In genomic region chr17:38853292-38854219, GRCh38 we compare ENCODE assay signal across 8 cellular contexts. TPM values are rescaled to one million over a fixed set of nuclear protein-coding genes. Genes with fewer than 3 reads are reported as not detected.
A peak's percentile ranks its signal among the peaks of the same experiment; 100 is the strongest.
DNase-seq lines count a peak whose midpoint lies in the region; ATAC-seq, FAIRE-seq and TF ChIP-seq lines count a peak whose summit lies in the region.

Gene RPL23, minus strand, starts transcription at chr17:38853721. Its CDS starts 11 bp downstream, at chr17:38853710.

- H3K9me3 Mint-ChIP-seq in WTC11, result no peaks in the 10 kb centered on the region
- H3K9me3 Mint-ChIP-seq in immature natural killer cell, result no peaks in the 10 kb centered on the region

- H3K4me1 Mint-ChIP-seq in WTC11 (peaks cover 32% of the 10 kb centered on the region), immature natural killer cell (peaks cover 44 to 47% of the 10 kb centered on the region in 2 donors)

- H3K4me3 ChIP-seq in bronchial epithelial cell (ENCODE audit: low read depth, low read length), result peak within 1 kb of the TSS; percentile 85

- TF ChIP-seq CTCF in WTC11 (IDR thresholded peaks at IDR 0.05) (no peak), bronchial epithelial cell (IDR thresholded peaks at IDR 0.05; ENCODE audit: insufficient read depth, low read length, severe bottlenecking) (no peak)

- POLR2A ChIA-PET in WTC11 (lab: Charles Lee), result interaction anchor here (0.6 to 3.1 kb wide), 15 partner anchors 9 to 1271 kb away, joined by 3 to 13 read pairs (median 3); partner anchors contain the start of genes CWC25, FBXO47, LASP1 and LASP1NB

- peaks cover 48% of the 10 kb centered on the region for H3K36me3 Mint-ChIP-seq in WTC11
- peaks cover 11 to 33% (median 27%) of the 10 kb centered on the region in 3 donors for H3K36me3 Mint-ChIP-seq in immature natural killer cell

- in situ Hi-C loops in ACHN (cut with HindIII; ENCODE audit: low pct_ligation_motif_present, low pct_unique_long_range_greater_than_20kb, low sequenced_read_pairs), result no loop called here

- peaks cover 24% of the 10 kb centered on the region for H3K36me3 ChIP-seq in bronchial epithelial cell (ENCODE audit: control insufficient read depth, insufficient read depth, low read length)

- ATAC-seq in GM18907 (IDR thresholded peaks at IDR 0.05; ENCODE audit: unreplicated experiment) (peak; percentile 87), HG03159 (IDR thresholded peaks at IDR 0.05; ENCODE audit: unreplicated experiment) (peak; percentile 85), WTC11 (peak; percentile 83)

- H3K27ac Mint-ChIP-seq in WTC11 (peak within 1 kb of the TSS; percentile 100), immature natural killer cell (peak within 1 kb of the TSS; percentile 97 to 100 (median 99))

- no peaks in the 10 kb centered on the region for H3K27me3 ChIP-seq in bronchial epithelial cell (ENCODE audit: control insufficient read depth, insufficient read depth, low read length)

- H3K4me3 Mint-ChIP-seq in WTC11 (peak within 1 kb of the TSS; percentile 99), immature natural killer cell (peak within 1 kb of the TSS; percentile 92 to 98 (median 95))

- DNase-seq in ACHN (peak; percentile 99), NCI-H345 (lab: John Stamatoyannopoulos, UW) (peak; percentile 98), WTC11 (ENCODE audit: low spot score) (peak; percentile 92), bronchial epithelial cell (ENCODE audit: low read depth) (peak; percentile 91), immature natural killer cell (peak; percentile 89 to 91 (median 90)), smooth muscle cell of the brain vasculature (ENCODE audit: low read depth, low spot score) (peak; percentile 98)

- H3K27me3 Mint-ChIP-seq in WTC11 (ENCODE audit: low read depth) (no peaks in the 10 kb centered on the region; the same call in 1 of the 2 replicates), immature natural killer cell (ENCODE audit: low read depth in 3 of 3) (peaks cover 3 to 10% (median 7%) of the 10 kb centered on the region in 3 donors)

- FAIRE-seq in bronchial epithelial cell (lab: Jason Lieb, UNC), result no peak

- CTCF ChIA-PET in WTC11 (lab: Charles Lee), result interaction anchor here (0.6 to 2.7 kb wide), 9 partner anchors 9 to 338 kb away, joined by 3 to 12 read pairs (median 3); partner anchors contain the start of genes FBXO47, LASP1, LASP1NB and PIP4K2B

TF ChIP-seq in WTC11, 78 proteins besides CTCF, POLR2A, EP300 and RAD21 (continues in another document):
- TF ChIP-seq KAT7 (CRISPR knock-in tag; IDR thresholded peaks at IDR 0.05; ENCODE audit: borderline replicate concordance) (no peak), HMGXB4 (CRISPR knock-in tag; IDR thresholded peaks at IDR 0.05) (peak; percentile 81; the same call in 1 of the 2 replicates), NFATC4 (CRISPR knock-in tag; IDR thresholded peaks at IDR 0.05) (peak; percentile 32; the same call in 1 of the 2 replicates), MXD4 (CRISPR knock-in tag; IDR thresholded peaks at IDR 0.05; ENCODE audit: borderline replicate concordance) (no peak), ESRRA (CRISPR knock-in tag; IDR thresholded peaks at IDR 0.05; ENCODE audit: borderline replicate concordance) (no peak), ZNF219 (CRISPR knock-in tag; IDR thresholded peaks at IDR 0.05; ENCODE audit: borderline replicate concordance) (0 out of 2 replicates have a peak, but pooled peaks have one; percentile 61), TEAD1 (CRISPR knock-in tag; IDR thresholded peaks at IDR 0.05) (peak; percentile 81; the same call in 1 of the 2 replicates), NR1H2 (CRISPR knock-in tag; IDR thresholded peaks at IDR 0.05) (no peak), MYBL2 (CRISPR knock-in tag; IDR thresholded peaks at IDR 0.05) (peak; percentile 89), FOXP1 (CRISPR knock-in tag; IDR thresholded peaks at IDR 0.05; ENCODE audit: borderline replicate concordance) (peak; percentile 89), SP1 (CRISPR knock-in tag; conservative IDR thresholded peaks at IDR 0.05) (peak; percentile 97), ZNF512 (CRISPR knock-in tag; IDR thresholded peaks at IDR 0.05; ENCODE audit: borderline replicate concordance) (0 out of 2 replicates have a peak, but pooled peaks have one; percentile 36), ETV6 (CRISPR knock-in tag; IDR thresholded peaks at IDR 0.05) (peak; percentile 86), ZNF138 (CRISPR knock-in tag; conservative IDR thresholded peaks at IDR 0.05) (0 out of 2 replicates have a peak, but pooled peaks have one; percentile 46), PRRX2 (CRISPR knock-in tag; IDR thresholded peaks at IDR 0.05) (no peak), CREB1 (CRISPR knock-in tag; IDR thresholded peaks at IDR 0.05) (peak; percentile 53), ZSCAN18 (CRISPR knock-in tag; IDR thresholded peaks at IDR 0.05) (no peak), ZNF671 (CRISPR knock-in tag; IDR thresholded peaks at IDR 0.05) (peak; percentile 59; the same call in 1 of the 2 replicates), SOX15 (CRISPR knock-in tag; IDR thresholded peaks at IDR 0.05) (no peak), GABPB1 (CRISPR knock-in tag; IDR thresholded peaks at IDR 0.05) (peak; percentile 81), MAX (CRISPR knock-in tag; IDR thresholded peaks at IDR 0.05) (peak; percentile 91), RELA (CRISPR knock-in tag; IDR thresholded peaks at IDR 0.05; ENCODE audit: borderline replicate concordance) (no peak), ZMAT4 (CRISPR knock-in tag; IDR thresholded peaks at IDR 0.05) (no peak; the same call in 1 of the 2 replicates), ZNF423 (CRISPR knock-in tag; IDR thresholded peaks at IDR 0.05) (no peak), JAZF1 (CRISPR knock-in tag; IDR thresholded peaks at IDR 0.05) (no peak), EMX1 (CRISPR knock-in tag; IDR thresholded peaks at IDR 0.05) (peak; percentile 42; the same call in 1 of the 2 replicates)

RNA-seq across cellular contexts. Expression of gene RPL23, which starts in this region (rescaled TPM):
- 1,832 to 2,028 TPM (median 1,945 TPM) in 3 replicates for total RNA-seq in WTC11 (2021)
- 1,912 and 3,303 TPM in 2 replicates for total RNA-seq in bronchial epithelial cell
- polyA plus RNA-seq in immature natural killer cell, result 100 to 1,000 TPM; 285 to 713 (median 532) TPM

Comparison
In these comparisons a context has a peak if more than half of its experiments do, and no peak if none do; other contexts are left out.
1. Peak in every context shown above with its lines: DNase-seq, ATAC-seq and H3K4me3 ChIP-seq.